21 cellular contexts compared by ENCODE assay signal in the genomic region with DNA sequence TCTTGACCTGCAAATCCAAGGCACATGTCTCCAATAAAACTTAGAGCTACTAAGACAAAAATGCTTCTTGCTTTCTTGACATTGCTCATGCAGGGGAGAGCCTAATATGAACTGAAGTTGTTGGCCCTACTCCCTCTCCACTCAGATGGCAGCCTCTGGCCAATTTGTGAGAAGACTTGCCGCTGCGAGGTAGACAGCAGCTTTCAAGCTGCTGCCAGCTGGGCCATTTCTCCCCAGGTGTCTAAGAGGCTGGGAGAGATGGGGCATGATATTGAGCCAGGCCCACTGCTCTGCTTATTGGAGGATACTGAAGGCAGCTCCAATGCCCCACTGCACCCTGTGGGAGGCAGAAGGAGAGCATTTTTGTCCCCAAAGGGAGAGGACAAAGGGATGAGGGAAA.
"Had no signal": no experiment of that assay in that cellular context is flagged by ENCODE, and none has a peak within 500 bp of the region (broad histone marks: within the 10 kb centered on the region; RNA-seq: fewer than 3 reads in every experiment).

No MANE protein-coding gene starts in this region.

- H3K27me3 Mint-ChIP-seq: natural killer cell treated with Interleukin-12 subunit alpha and Interleukin-12 subunit beta and Interleukin-15 and Interleukin-18, amount 100 ng/mL, for 72 hours had no signal

- H3K4me1 ChIP-seq: breast epithelium, esophagus squamous epithelium, left lung, right lobe of liver, tibial nerve had no signal

- H3K9me3 ChIP-seq: breast epithelium, esophagus squamous epithelium, left lung, mucosa of descending colon, right lobe of liver, tibial nerve had no signal

- DNase-seq: activated CD4-positive, alpha-beta T cell treated with anti-CD3 and anti-CD28 coated beads for 4 hours; activated CD4-positive, alpha-beta T cell treated with anti-CD3 and anti-CD28 coated beads, Interleukin-2, amount 50 U/mL, for 4 hours; activated naive CD4-positive, alpha-beta T cell; activated T-cell treated with anti-CD3 and anti-CD28 coated beads for 4 hours; activated T-cell treated with anti-CD3 and anti-CD28 coated beads, Interleukin-2, amount 50 U/mL, for 72 hours; central memory CD4-positive, alpha-beta T cell; dermis blood vessel endothelial cell; effector CD4-positive, alpha-beta T cell; esophagus squamous epithelium; left lung; mesendoderm; mucosa of descending colon; right lobe of liver; stimulated activated CD4-positive, alpha-beta T cell treated with anti-CD3 and anti-CD28 coated beads, Interleukin-2, amount 100 ng/mL, for 48 hours; stimulated activated naive CD4-positive, alpha-beta T cell treated with Interleukin-2 at 50 U/mL for 16 hours had no signal

- H3K27ac ChIP-seq: breast epithelium, epithelial cell of prostate, esophagus squamous epithelium, left lung, right lobe of liver, tibial nerve had no signal

- H3K4me3 Mint-ChIP-seq: activated T-cell treated with anti-CD3 and anti-CD28 coated beads, Interleukin-2, amount 50 U/mL, for 72 hours; natural killer cell treated with Interleukin-12 subunit alpha and Interleukin-12 subunit beta and Interleukin-15 and Interleukin-18, amount 100 ng/mL, for 72 hours had no signal

- H3K36me3 Mint-ChIP-seq: natural killer cell treated with Interleukin-12 subunit alpha and Interleukin-12 subunit beta and Interleukin-15 and Interleukin-18, amount 100 ng/mL, for 72 hours had no signal

- H3K27ac Mint-ChIP-seq: activated naive CD4-positive, alpha-beta T cell treated with anti-CD3 and anti-CD28 coated beads, Interleukin-2, amount 50 U/mL, for 72 hours; activated T-cell treated with anti-CD3 and anti-CD28 coated beads, Interleukin-2, amount 50 U/mL, for 72 hours; natural killer cell treated with Interleukin-12 subunit alpha and Interleukin-12 subunit beta and Interleukin-15 and Interleukin-18, amount 100 ng/mL, for 72 hours had no signal

- ATAC-seq: activated naive CD4-positive, alpha-beta T cell treated with anti-CD3 and anti-CD28 coated beads, Interleukin-2, amount 50 U/mL, for 72 hours; activated T-cell treated with anti-CD3 and anti-CD28 coated beads, Interleukin-2, amount 50 U/mL, for 72 hours; left lung; mucosa of descending colon; natural killer cell treated with Interleukin-12 subunit alpha and Interleukin-12 subunit beta and Interleukin-15 and Interleukin-18, amount 100 ng/mL, for 72 hours had no signal

- H3K4me3 ChIP-seq: breast epithelium, esophagus squamous epithelium, left lung, lung, mucosa of descending colon, right lobe of liver, tibial nerve had no signal

- H3K36me3 ChIP-seq: breast epithelium, esophagus squamous epithelium, left lung, right lobe of liver, tibial nerve had no signal

- H3K27me3 ChIP-seq: breast epithelium, esophagus squamous epithelium, left lung, right lobe of liver, tibial nerve had no signal
